Comparison of ENCODE assay signal across 18 cellular contexts in genomic region chr13:50668882-50669281, GRCh38.
"Had no signal": no experiment of that assay in that cellular context is flagged by ENCODE, and none has a peak within 500 bp of the region (broad histone marks: within the 10 kb centered on the region; RNA-seq: fewer than 3 reads in every experiment).

No MANE protein-coding gene starts in this region.

- H3K4me1 ChIP-seq: esophagus muscularis mucosa had no signal

- H3K9me3 Mint-ChIP-seq: activated naive CD4-positive, alpha-beta T cell treated with anti-CD3 and anti-CD28 coated beads, Interleukin-2, amount 50 U/mL, for 24 hours had no signal

- H3K27ac ChIP-seq: adrenal gland, cardiac muscle cell, coronary artery, esophagus muscularis mucosa, pancreas had no signal

- H3K9me3 ChIP-seq: adrenal gland, pancreas had no signal

- H3K36me3 ChIP-seq: adrenal gland, cardiac muscle cell, esophagus muscularis mucosa, pancreas had no signal

- H3K4me3 Mint-ChIP-seq: activated CD8-positive, alpha-beta memory T cell treated with anti-CD3 and anti-CD28 coated beads, Interleukin-2, amount 10 ng/mL, durations not matched to agents 7 days and 5 days; activated naive CD4-positive, alpha-beta T cell treated with anti-CD3 and anti-CD28 coated beads, Interleukin-2, amount 50 U/mL, for 24 hours; activated T-cell treated with anti-CD3 and anti-CD28 coated beads, Interleukin-2, amount 50 U/mL, for 24 hours; naive B cell had no signal

- H3K27me3 ChIP-seq: adrenal gland, cardiac muscle cell, esophagus muscularis mucosa, pancreas had no signal

- H3K4me1 Mint-ChIP-seq: activated CD8-positive, alpha-beta memory T cell treated with anti-CD3 and anti-CD28 coated beads, Interleukin-2, amount 10 ng/mL, durations not matched to agents 7 days and 5 days; activated naive CD4-positive, alpha-beta T cell treated with anti-CD3 and anti-CD28 coated beads, Interleukin-2, amount 50 U/mL, for 24 hours had no signal

- DNase-seq: activated CD4-positive, alpha-beta T cell treated with anti-CD3 and anti-CD28 coated beads, Interleukin-2, amount 50 U/mL, for 4 hours; activated CD4-positive, CD25-positive, alpha-beta regulatory T cell treated with anti-CD3 and anti-CD28 coated beads, Interleukin-2, amount 50 U/mL, for 72 hours; activated CD8-positive, alpha-beta memory T cell treated with anti-CD3 and anti-CD28 coated beads, Interleukin-2, amount 10 ng/mL, durations not matched to agents 7 days and 5 days; activated effector memory CD4-positive, alpha-beta T cell treated with Interleukin-2 at 50 U/mL for 16 hours; activated T-cell treated with anti-CD3 and anti-CD28 coated beads, Interleukin-2, amount 50 U/mL, for 24 hours; adrenal gland; mammary epithelial cell; naive B cell; pancreas; stimulated activated CD4-positive, alpha-beta T cell treated with anti-CD3 and anti-CD28 coated beads, Interleukin-15, amount 100 ng/mL, for 24 hours; stimulated activated CD4-positive, alpha-beta T cell treated with anti-CD3 and anti-CD28 coated beads, Interleukin-4, amount 100 ng/mL, for 4 hours; stimulated activated CD8-positive, alpha-beta memory T cell treated with anti-CD3 and anti-CD28 coated beads, Interleukin-4, amount 100 ng/mL, for 48 hours; stimulated activated naive CD4-positive, alpha-beta T cell treated with Interleukin-2 at 50 U/mL for 16 hours; trophoblast cell had no signal

- H3K4me3 ChIP-seq: adrenal gland, cardiac muscle cell, coronary artery, esophagus muscularis mucosa, pancreas had no signal

- H3K27me3 Mint-ChIP-seq: activated CD8-positive, alpha-beta memory T cell treated with anti-CD3 and anti-CD28 coated beads, Interleukin-2, amount 10 ng/mL, durations not matched to agents 7 days and 5 days; activated T-cell treated with anti-CD3 and anti-CD28 coated beads, Interleukin-2, amount 50 U/mL, for 24 hours; naive B cell had no signal

- H3K27ac Mint-ChIP-seq: activated CD8-positive, alpha-beta memory T cell treated with anti-CD3 and anti-CD28 coated beads, Interleukin-2, amount 10 ng/mL, durations not matched to agents 7 days and 5 days; activated naive CD4-positive, alpha-beta T cell treated with anti-CD3 and anti-CD28 coated beads, Interleukin-2, amount 50 U/mL, for 24 hours; activated T-cell treated with anti-CD3 and anti-CD28 coated beads, Interleukin-2, amount 50 U/mL, for 24 hours had no signal
